In genomic region chr7:37031571-37032257, GRCh38 we compare ENCODE assay signal across 8 cellular contexts.
DNase-seq lines count a peak whose midpoint lies in the region; ATAC-seq and TF ChIP-seq lines count a peak whose summit lies in the region.

No MANE protein-coding gene starts in this region.

- H3K9me3 Mint-ChIP-seq in nephron progenitor cell, result no peaks in the 10 kb centered on the region

- H3K4me1 Mint-ChIP-seq in nephron progenitor cell, result peaks cover 19% of the 10 kb centered on the region

- H3K36me3 ChIP-seq in fibroblast of lung (ENCODE audit: control insufficient read depth, insufficient read depth, low read length), result no peaks in the 10 kb centered on the region

- no peaks in the 10 kb centered on the region for H3K27me3 Mint-ChIP-seq in nephron progenitor cell (ENCODE audit: low read depth, poor library complexity)

- peak overlapping the region; percentile 14 for H2AFZ ChIP-seq in fibroblast of lung (ENCODE audit: low read length)

- H3K27ac ChIP-seq in fibroblast of lung (ENCODE audit: insufficient read depth, low read length) (peak overlapping the region; percentile 60), temporal lobe (ENCODE audit: low read depth, low read length) (peak overlapping the region; percentile 82)

- H3K79me2 ChIP-seq in fibroblast of lung (ENCODE audit: control insufficient read depth, insufficient read depth, low read length), result no peaks in the 10 kb centered on the region

- TF ChIP-seq CTCF in fibroblast of lung (conservative IDR thresholded peaks at IDR 0.05 in 1 of 2, IDR thresholded peaks at IDR 0.05 in 1 of 2; ENCODE audit: low read depth in 1 of 2, low read length in 2 of 2) (no peak), nephron progenitor cell (IDR thresholded peaks at IDR 0.05) (no peak), GM10266 (IDR thresholded peaks at IDR 0.05; ENCODE audit: control insufficient read depth, insufficient read depth, low read depth, missing control alignments) (no peak)

- H3K27me3 ChIP-seq in fibroblast of lung (ENCODE audit: control insufficient read depth, insufficient read depth, low read length), result no peaks in the 10 kb centered on the region

- H3K27ac Mint-ChIP-seq in nephron progenitor cell, result peak overlapping the region; percentile 77

- H3K4me3 ChIP-seq in fibroblast of lung (replicated peaks in 1 of 4; ENCODE audit: control extremely low read depth in 1 of 4, insufficient read depth in 1 of 4, low read depth in 3 of 4, low read length in 4 of 4), result no peak overlapping the region

- H3K4me2 ChIP-seq in fibroblast of lung (ENCODE audit: extremely low read depth, insufficient read depth, low read length), result peak overlapping the region; percentile 83

- H3K4me1 ChIP-seq in fibroblast of lung (ENCODE audit: control insufficient read depth, extremely low read depth, insufficient read depth, low read length), result peaks cover 17% of the 10 kb centered on the region

- DNase-seq in G401 (ENCODE audit: low spot score), result peak; percentile 77
- DNase-seq in NCI-H2196 (lab: John Stamatoyannopoulos, UW; ENCODE audit: unreplicated experiment), result peak; percentile 28
- peak; percentile 27 for DNase-seq in activated T-cell treated with anti-CD3 and anti-CD28 coated beads for 48 hours (ENCODE audit: low read depth)
- DNase-seq in fibroblast of lung (ENCODE audit: low read depth in 2 of 2), result peak; percentile 99 to 100
- no peak for DNase-seq in nephron progenitor cell
- DNase-seq in GM10266 (ENCODE audit: extremely low spot score), result no peak

- in situ Hi-C loops in G401 (cut with HindIII; ENCODE audit: low sequenced_read_pairs), result no loop called here

- no peaks in the 10 kb centered on the region for H4K20me1 ChIP-seq in fibroblast of lung (ENCODE audit: control insufficient read depth, extremely low read depth, insufficient read depth, low read length)

- no peak for ATAC-seq in GM18502 (IDR thresholded peaks at IDR 0.05; ENCODE audit: poor library complexity, unreplicated experiment)

- H3K36me3 Mint-ChIP-seq in nephron progenitor cell (ENCODE audit: low read depth), result no peaks in the 10 kb centered on the region

- no peak overlapping the region for H3K9ac ChIP-seq in fibroblast of lung (ENCODE audit: insufficient read depth, low read length)

- H3K4me3 Mint-ChIP-seq in nephron progenitor cell, result no peak overlapping the region

- no peaks in the 10 kb centered on the region for H3K9me3 ChIP-seq in fibroblast of lung (ENCODE audit: control insufficient read depth, insufficient read depth, low read depth, low read length)

Comparison
In these comparisons a context has a peak if more than half of its experiments do, and no peak if none do; other contexts are left out.
1. DNase-seq: peak in G401 (single experiment), NCI-H2196 (single experiment), activated T-cell treated with anti-CD3 and anti-CD28 coated beads for 48 hours (single experiment) and fibroblast of lung (2 of 2); none in nephron progenitor cell (single experiment) and GM10266 (single experiment).